Comparison of ENCODE assay signal across 9 cellular contexts in genomic region chr11:103202048-103202651, GRCh38.
DNase-seq lines count a peak whose midpoint lies in the region; ATAC-seq, FAIRE-seq and TF ChIP-seq lines count a peak whose summit lies in the region.
"Had no signal": no experiment of that assay in that cellular context is flagged by ENCODE, and none has a peak within 500 bp of the region (broad histone marks: within the 10 kb centered on the region; RNA-seq: fewer than 3 reads in every experiment).

No MANE protein-coding gene starts in this region.

- no peaks in the 10 kb centered on the region for H3K9me3 ChIP-seq in pancreas

- no peaks in the 10 kb centered on the region for H3K4me1 ChIP-seq in pancreas

- TF ChIP-seq CTCF in pancreas (IDR thresholded peaks at IDR 0.05) = peak in 3 of 4 donors; percentile 18 to 31 (median 21)

- ATAC-seq in pancreas (peak in 3 of 4 donors; percentile 56 to 77 (median 74)), HG02870 (IDR thresholded peaks at IDR 0.05; ENCODE audit: unreplicated experiment) (no peak)
- ATAC-seq in stimulated activated effector memory CD8-positive, alpha-beta T cell treated with anti-CD3 and anti-CD28 coated beads, Interleukin-12 subunit alpha, Interleukin-12 subunit beta, amount 100 ng/mL, for 72 hours = no peak

- no peak overlapping the region for H3K27ac Mint-ChIP-seq in stimulated activated effector memory CD8-positive, alpha-beta T cell treated with anti-CD3 and anti-CD28 coated beads, Interleukin-12 subunit alpha, Interleukin-12 subunit beta, amount 100 ng/mL, for 72 hours
- H3K27ac Mint-ChIP-seq in activated T-helper 2 cell treated with anti-CD3 and anti-CD28 coated beads, Interferon-gamma antibody, Interleukin-2, Interleukin-4, amounts not matched to agents 10 μg/mL and 5 μg/mL and 100 μg/mL, durations not matched to agents 14 hours and 24 hours and 36 hours = no peak overlapping the region
- H3K27ac Mint-ChIP-seq: B cell had no signal

- peaks cover 0 to 7% (median 3%) of the 10 kb centered on the region in 3 donors for H3K36me3 ChIP-seq in pancreas

- H3K4me3 Mint-ChIP-seq in stimulated activated effector memory CD8-positive, alpha-beta T cell treated with anti-CD3 and anti-CD28 coated beads, Interleukin-12 subunit alpha, Interleukin-12 subunit beta, amount 100 ng/mL, for 72 hours = no peak overlapping the region
- no peak overlapping the region for H3K4me3 Mint-ChIP-seq in activated T-helper 2 cell treated with anti-CD3 and anti-CD28 coated beads, Interferon-gamma antibody, Interleukin-2, Interleukin-4, amounts not matched to agents 10 μg/mL and 5 μg/mL and 100 μg/mL, durations not matched to agents 14 hours and 24 hours and 36 hours (ENCODE audit: low read depth)
- H3K4me3 Mint-ChIP-seq: B cell had no signal

- 26 to 30% methylated on average over 3 of the region's 3 CpGs for WGBS in pancreas, 2 donors

- no peaks in the 10 kb centered on the region for H3K27me3 ChIP-seq in pancreas

- FAIRE-seq in pancreas (lab: Jason Lieb, UNC) = no peak

- H3K4me3 ChIP-seq in pancreas = no peak overlapping the region

- H3K27ac ChIP-seq in pancreas = no peak overlapping the region

- H3K27me3 Mint-ChIP-seq in activated T-helper 2 cell treated with anti-CD3 and anti-CD28 coated beads, Interferon-gamma antibody, Interleukin-2, Interleukin-4, amounts not matched to agents 10 μg/mL and 5 μg/mL and 100 μg/mL, durations not matched to agents 14 hours and 24 hours and 36 hours (ENCODE audit: low read depth) = no peaks in the 10 kb centered on the region
- H3K27me3 Mint-ChIP-seq: B cell had no signal

- H3K36me3 Mint-ChIP-seq in stimulated activated effector memory CD8-positive, alpha-beta T cell treated with anti-CD3 and anti-CD28 coated beads, Interleukin-12 subunit alpha, Interleukin-12 subunit beta, amount 100 ng/mL, for 72 hours = no peaks in the 10 kb centered on the region
- no peaks in the 10 kb centered on the region for H3K36me3 Mint-ChIP-seq in activated T-helper 2 cell treated with anti-CD3 and anti-CD28 coated beads, Interferon-gamma antibody, Interleukin-2, Interleukin-4, amounts not matched to agents 10 μg/mL and 5 μg/mL and 100 μg/mL, durations not matched to agents 14 hours and 24 hours and 36 hours (ENCODE audit: low read depth)

- H3K9me3 Mint-ChIP-seq in stimulated activated effector memory CD8-positive, alpha-beta T cell treated with anti-CD3 and anti-CD28 coated beads, Interleukin-12 subunit alpha, Interleukin-12 subunit beta, amount 100 ng/mL, for 72 hours = no peaks in the 10 kb centered on the region
- H3K9me3 Mint-ChIP-seq in activated T-helper 2 cell treated with anti-CD3 and anti-CD28 coated beads, Interferon-gamma antibody, Interleukin-2, Interleukin-4, amounts not matched to agents 10 μg/mL and 5 μg/mL and 100 μg/mL, durations not matched to agents 14 hours and 24 hours and 36 hours = no peaks in the 10 kb centered on the region

- H3K4me1 Mint-ChIP-seq in stimulated activated effector memory CD8-positive, alpha-beta T cell treated with anti-CD3 and anti-CD28 coated beads, Interleukin-12 subunit alpha, Interleukin-12 subunit beta, amount 100 ng/mL, for 72 hours = no peaks in the 10 kb centered on the region
- no peaks in the 10 kb centered on the region for H3K4me1 Mint-ChIP-seq in activated T-helper 2 cell treated with anti-CD3 and anti-CD28 coated beads, Interferon-gamma antibody, Interleukin-2, Interleukin-4, amounts not matched to agents 10 μg/mL and 5 μg/mL and 100 μg/mL, durations not matched to agents 14 hours and 24 hours and 36 hours (ENCODE audit: low read depth)
- H3K4me1 Mint-ChIP-seq: B cell had no signal

- intact Hi-C loops in pancreas (cut with DNase I) = loop anchor here in 1 of 3 donors (10.0 kb wide), 1 partner anchor 393 kb away; no protein-coding TSS in a partner anchor
- intact Hi-C loops in activated T-helper 2 cell treated with anti-CD3 and anti-CD28 coated beads, Interferon-gamma antibody, Interleukin-2, Interleukin-4, amounts not matched to agents 10 μg/mL and 5 μg/mL and 100 μg/mL, durations not matched to agents 14 hours and 24 hours and 36 hours (cut with micrococcal nuclease) = no loop called here

- DNase-seq in NCI-H1105 treated with DMSO at 0.1 percent for 48 hours (lab: John Stamatoyannopoulos, UW) = peak; percentile 29
- no peak for DNase-seq in NCI-H1105 (lab: John Stamatoyannopoulos, UW)
- DNase-seq in NCI-H526 treated with DMSO at 0.1 percent for 48 hours (lab: John Stamatoyannopoulos, UW) = peak; percentile 40
- DNase-seq in dedifferentiated amniotic fluid mesenchymal stem cell (ENCODE audit: extremely low spot score) = peak; percentile 28
- DNase-seq in pancreas = no peak
- DNase-seq in stimulated activated effector memory CD8-positive, alpha-beta T cell treated with anti-CD3 and anti-CD28 coated beads, Interleukin-12 subunit alpha, Interleukin-12 subunit beta, amount 100 ng/mL, for 72 hours (ENCODE audit: low spot score in 2 of 2) = no peak
- no peak for DNase-seq in activated T-helper 2 cell treated with anti-CD3 and anti-CD28 coated beads, Interferon-gamma antibody, Interleukin-2, Interleukin-4, amounts not matched to agents 10 μg/mL and 5 μg/mL and 100 μg/mL, durations not matched to agents 14 hours and 24 hours and 36 hours (ENCODE audit: low spot score)

Comparison
In these comparisons a context has a peak if more than half of its experiments do, and no peak if none do; other contexts are left out.
1. DNase-seq: peak in NCI-H1105 treated with DMSO at 0.1 percent for 48 hours (single experiment), NCI-H526 treated with DMSO at 0.1 percent for 48 hours (single experiment) and dedifferentiated amniotic fluid mesenchymal stem cell (single experiment); none in NCI-H1105 (single experiment), pancreas (0 of 6), stimulated activated effector memory CD8-positive, alpha-beta T cell treated with anti-CD3 and anti-CD28 coated beads, Interleukin-12 subunit alpha, Interleukin-12 subunit beta, amount 100 ng/mL, for 72 hours (0 of 2) and activated T-helper 2 cell treated with anti-CD3 and anti-CD28 coated beads, Interferon-gamma antibody, Interleukin-2, Interleukin-4, amounts not matched to agents 10 μg/mL and 5 μg/mL and 100 μg/mL, durations not matched to agents 14 hours and 24 hours and 36 hours (single experiment).
2. ATAC-seq: peak in pancreas (3 of 4); none in stimulated activated effector memory CD8-positive, alpha-beta T cell treated with anti-CD3 and anti-CD28 coated beads, Interleukin-12 subunit alpha, Interleukin-12 subunit beta, amount 100 ng/mL, for 72 hours (single experiment) and HG02870 (single experiment).